In genomic region chr12:94714378-94714777, GRCh38 we compare ENCODE assay signal across 13 cellular contexts.
A peak's percentile ranks its signal among the peaks of the same experiment; 100 is the strongest.
DNase-seq lines count a peak whose midpoint lies in the region; ATAC-seq, FAIRE-seq and TF ChIP-seq lines count a peak whose summit lies in the region.
"Had no signal": no experiment of that assay in that cellular context is flagged by ENCODE, and none has a peak within 500 bp of the region (broad histone marks: within the 10 kb centered on the region; RNA-seq: fewer than 3 reads in every experiment).

No MANE protein-coding gene starts in this region.

- CTCF ChIA-PET in HEK293 (lab: Yijun Ruan, JAX): interaction anchor here (0.6 to 2.0 kb wide), 4 partner anchors 8 to 257 kb away, joined by 3 to 7 read pairs (median 3); no protein-coding TSS in a partner anchor

- in situ Hi-C loops in gastrocnemius medialis (cut with MboI; ENCODE audit: low sequenced_read_pairs in 4 of 4): loop anchor here in 1 of 4 donors (5.0 kb wide), 1 partner anchor 67 kb away; no protein-coding TSS in a partner anchor

- ATAC-seq in gastrocnemius medialis (peak; percentile 91 to 92), HG03159 (IDR thresholded peaks at IDR 0.05; ENCODE audit: unreplicated experiment) (no peak), HG03571 (IDR thresholded peaks at IDR 0.05; ENCODE audit: unreplicated experiment) (no peak)
- ATAC-seq: effector memory CD8-positive, alpha-beta T cell; SK-N-SH treated with all-trans-retinoic acid at 6 μM for 48 hours had no signal

- intact Hi-C loops in gastrocnemius medialis (cut with DNase I; ENCODE audit: low total_unique reads): loop anchor here (2.0 to 5.0 kb wide), 4 partner anchors 48 to 117 kb away; no protein-coding TSS in a partner anchor

- TF ChIP-seq CTCF in HEK293 (tag by site-specific recombination; IDR thresholded peaks at IDR 0.05) (no peak), fibroblast of pulmonary artery (IDR thresholded peaks at IDR 0.05; ENCODE audit: low read length, missing control alignments) (no peak), gastrocnemius medialis (IDR thresholded peaks at IDR 0.05 in 4 of 5, conservative IDR thresholded peaks at IDR 0.05 in 1 of 5) (no peak), BE2C (IDR thresholded peaks at IDR 0.05; ENCODE audit: low read depth, low read length) (no peak)

- DNase-seq in RCC 7860 (ENCODE audit: low spot score) (peak; percentile 33), fibroblast of pulmonary artery (ENCODE audit: low read depth) (peak; percentile 38), gastrocnemius medialis (peak; percentile 85 to 87), BE2C (no peak)
- DNase-seq in activated CD4-positive, alpha-beta T cell treated with anti-CD3 and anti-CD28 coated beads for 48 hours: no peak
- DNase-seq: activated CD4-positive, alpha-beta T cell treated with anti-CD3 and anti-CD28 coated beads, Interleukin-2, amount 50 U/mL, for 48 hours; DMS79; effector memory CD8-positive, alpha-beta T cell; NCI-H2081 had no signal

- H3K9me3 ChIP-seq in HEK293 (ENCODE audit: control insufficient read depth, insufficient read depth, low read depth, low read length) (no peaks in the 10 kb centered on the region), gastrocnemius medialis (no peaks in the 10 kb centered on the region), BE2C (no peaks in the 10 kb centered on the region)

- H3K4me1 ChIP-seq in HEK293 (ENCODE audit: control insufficient read depth, insufficient read depth, low read length) (no peaks in the 10 kb centered on the region), gastrocnemius medialis (peaks cover 27 to 37% of the 10 kb centered on the region in 2 donors), BE2C (no peaks in the 10 kb centered on the region)

- no peak for FAIRE-seq in RCC 7860 (lab: Jason Lieb, UNC)

- H3K36me3 ChIP-seq in HEK293 (ENCODE audit: control insufficient read depth in 2 of 2, insufficient read depth in 1 of 2, low read length in 2 of 2) (no peaks in the 10 kb centered on the region), gastrocnemius medialis (no peaks in the 10 kb centered on the region), BE2C (no peaks in the 10 kb centered on the region)

- H3K27ac ChIP-seq in HEK293 (ENCODE audit: extremely low read depth, low read depth, low read length): no peak overlapping the region
- peak overlapping the region; percentile 75 to 84 (median 80) for H3K27ac ChIP-seq in gastrocnemius medialis

- POLR2A ChIA-PET in HEK293 (lab: Yijun Ruan, JAX): no interaction called here

- H3K4me3 ChIP-seq in HEK293 (ENCODE audit: low read depth, low read length) (no peak overlapping the region), fibroblast of pulmonary artery (replicated peaks; ENCODE audit: low read depth, low read length) (no peak overlapping the region), gastrocnemius medialis (no peak overlapping the region), BE2C (ENCODE audit: low read depth, low read length) (no peak overlapping the region)

- TF ChIP-seq POLR2A in gastrocnemius medialis (IDR thresholded peaks at IDR 0.05): no peak

- H3K27me3 ChIP-seq in gastrocnemius medialis: no peaks in the 10 kb centered on the region
- H3K27me3 ChIP-seq in BE2C: peaks cover 3% of the 10 kb centered on the region; the same call in 1 of the 2 replicates

TF ChIP-seq in HEK293, 187 proteins besides CTCF, POLR2A, EP300 and RAD21 (continues in another document):
- peak; percentile 54; the same call in 1 of the 2 replicates for TF ChIP-seq ZNF362 (tag by site-specific recombination; IDR thresholded peaks at IDR 0.05)
- TF ChIP-seq ZNF433 (tag by site-specific recombination; IDR thresholded peaks at IDR 0.05; ENCODE audit: low read depth): no peak
- TF ChIP-seq ZNF426 (tag by site-specific recombination; IDR thresholded peaks at IDR 0.05): no peak
- TF ChIP-seq ZNF629 (tag by site-specific recombination; IDR thresholded peaks at IDR 0.05): peak; percentile 61
- TF ChIP-seq ZNF660 (tag by site-specific recombination; IDR thresholded peaks at IDR 0.05): no peak
- TF ChIP-seq ZNF114 (tag by site-specific recombination; IDR thresholded peaks at IDR 0.05): no peak
- TF ChIP-seq GFI1B (tag by site-specific recombination; IDR thresholded peaks at IDR 0.05): peak; percentile 8; the same call in 1 of the 2 replicates
- no peak for TF ChIP-seq ZNF768 (tag by site-specific recombination; IDR thresholded peaks at IDR 0.05)
- TF ChIP-seq ZNF600 (tag by site-specific recombination; IDR thresholded peaks at IDR 0.05): peak; percentile 82
- TF ChIP-seq ZNF548 (tag by site-specific recombination; IDR thresholded peaks at IDR 0.05): no peak
- TF ChIP-seq ZNF747 (tag by site-specific recombination; IDR thresholded peaks at IDR 0.05): no peak
- no peak for TF ChIP-seq ZNF776 (tag by site-specific recombination; IDR thresholded peaks at IDR 0.05; ENCODE audit: borderline replicate concordance)
- TF ChIP-seq ZNF664 (tag by site-specific recombination; IDR thresholded peaks at IDR 0.05): peak; percentile 60; the same call in 1 of the 2 replicates
- TF ChIP-seq, protein P1, sequence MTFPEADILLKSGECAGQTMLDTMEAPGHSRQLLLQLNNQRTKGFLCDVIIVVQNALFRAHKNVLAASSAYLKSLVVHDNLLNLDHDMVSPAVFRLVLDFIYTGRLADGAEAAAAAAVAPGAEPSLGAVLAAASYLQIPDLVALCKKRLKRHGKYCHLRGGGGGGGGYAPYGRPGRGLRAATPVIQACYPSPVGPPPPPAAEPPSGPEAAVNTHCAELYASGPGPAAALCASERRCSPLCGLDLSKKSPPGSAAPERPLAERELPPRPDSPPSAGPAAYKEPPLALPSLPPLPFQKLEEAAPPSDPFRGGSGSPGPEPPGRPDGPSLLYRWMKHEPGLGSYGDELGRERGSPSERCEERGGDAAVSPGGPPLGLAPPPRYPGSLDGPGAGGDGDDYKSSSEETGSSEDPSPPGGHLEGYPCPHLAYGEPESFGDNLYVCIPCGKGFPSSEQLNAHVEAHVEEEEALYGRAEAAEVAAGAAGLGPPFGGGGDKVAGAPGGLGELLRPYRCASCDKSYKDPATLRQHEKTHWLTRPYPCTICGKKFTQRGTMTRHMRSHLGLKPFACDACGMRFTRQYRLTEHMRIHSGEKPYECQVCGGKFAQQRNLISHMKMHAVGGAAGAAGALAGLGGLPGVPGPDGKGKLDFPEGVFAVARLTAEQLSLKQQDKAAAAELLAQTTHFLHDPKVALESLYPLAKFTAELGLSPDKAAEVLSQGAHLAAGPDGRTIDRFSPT (tag by site-specific recombination; IDR thresholded peaks at IDR 0.05): no peak
- no peak for TF ChIP-seq ZNF701 (tag by site-specific recombination; IDR thresholded peaks at IDR 0.05)
- no peak for TF ChIP-seq ZNF140 (tag by site-specific recombination; IDR thresholded peaks at IDR 0.05)
- no peak for TF ChIP-seq YY1 (tag by site-specific recombination; IDR thresholded peaks at IDR 0.05)
- no peak for TF ChIP-seq ZNF23 (tag by site-specific recombination; IDR thresholded peaks at IDR 0.05; ENCODE audit: borderline replicate concordance)
- no peak for TF ChIP-seq REPIN1 (tag by site-specific recombination; IDR thresholded peaks at IDR 0.05; ENCODE audit: low read depth)
- peak; percentile 89 for TF ChIP-seq ZNF24 (tag by site-specific recombination; IDR thresholded peaks at IDR 0.05)
- TF ChIP-seq ZBTB10 (tag by site-specific recombination; IDR thresholded peaks at IDR 0.05): no peak
- no peak for TF ChIP-seq ZNF274 (IDR thresholded peaks at IDR 0.05; ENCODE audit: low read length)
- TF ChIP-seq ZNF274 (tag by site-specific recombination; IDR thresholded peaks at IDR 0.05; ENCODE audit: borderline replicate concordance): no peak
- peak; percentile 78 for TF ChIP-seq SCRT2 (tag by site-specific recombination; IDR thresholded peaks at IDR 0.05)
- TF ChIP-seq ZNF692 (tag by site-specific recombination; IDR thresholded peaks at IDR 0.05): no peak

Comparison
In these comparisons a context has a peak if more than half of its experiments do, and no peak if none do; other contexts are left out.
1. DNase-seq: peak in RCC 7860 (single experiment), fibroblast of pulmonary artery (single experiment) and gastrocnemius medialis (2 of 2); none in BE2C (single experiment) and activated CD4-positive, alpha-beta T cell treated with anti-CD3 and anti-CD28 coated beads for 48 hours (single experiment).
2. ATAC-seq: peak in gastrocnemius medialis (2 of 2); none in HG03159 (single experiment) and HG03571 (single experiment).